ENCODE assay signal across 1 cellular context in genomic region chr14:50633954-50634353, GRCh38.
TF ChIP-seq lines count a peak whose summit lies in the region.

No MANE protein-coding gene starts in this region.

TF ChIP-seq in K562, 482 proteins besides CTCF, POLR2A, EP300 and RAD21 (continued from another document):
- no peak for TF ChIP-seq ZBTB40 (IDR thresholded peaks at IDR 0.05)
- no peak for TF ChIP-seq ZBTB40 (CRISPR knock-in tag; IDR thresholded peaks at IDR 0.05)
- no peak for TF ChIP-seq U2AF2 (optimal IDR thresholded peaks at IDR 0.05; ENCODE audit: low read depth, low read length)
- no peak for TF ChIP-seq TRIM24 (IDR thresholded peaks at IDR 0.05)
- TF ChIP-seq USF1 (CRISPR knock-in tag; IDR thresholded peaks at IDR 0.05), result no peak
